Comparison of ENCODE assay signal across 11 cellular contexts in genomic region chr4:147825451-147826287, GRCh38.
DNase-seq lines count a peak whose midpoint lies in the region; ATAC-seq, FAIRE-seq and TF ChIP-seq lines count a peak whose summit lies in the region.
"Had no signal": no experiment of that assay in that cellular context is flagged by ENCODE, and none has a peak within 500 bp of the region (broad histone marks: within the 10 kb centered on the region; RNA-seq: fewer than 3 reads in every experiment).

No MANE protein-coding gene starts in this region.

- DNase-seq in HFFc6 (no peak), RWPE1 (ENCODE audit: low spot score) (no peak), foreskin keratinocyte (peak in 1 of 2 donors; percentile 41), sigmoid colon (no peak), RCC 7860 (ENCODE audit: low spot score) (no peak)
- DNase-seq: anterior cingulate cortex had no signal

- CTCF ChIA-PET in RWPE1 (lab: Yijun Ruan, JAX): no interaction called here

- H3K27ac Mint-ChIP-seq in HFFc6: peak overlapping the region; percentile 31; the same call in 1 of the 2 replicates
- H3K27ac Mint-ChIP-seq: IgD-negative memory B cell had no signal

- TF ChIP-seq CTCF in HFFc6 (IDR thresholded peaks at IDR 0.05) (no peak), RWPE1 (conservative IDR thresholded peaks at IDR 0.05; ENCODE audit: low read depth) (no peak), foreskin keratinocyte (conservative IDR thresholded peaks at IDR 0.05) (no peak), sigmoid colon (IDR thresholded peaks at IDR 0.05) (no peak)

- TF ChIP-seq POLR2A in sigmoid colon (IDR thresholded peaks at IDR 0.05): no peak

- WGBS in sigmoid colon, 2 donors: 52 to 74% methylated on average over 8 of the region's 8 CpGs

- H3K9me3 ChIP-seq in sigmoid colon: no peaks in the 10 kb centered on the region
- H3K9me3 ChIP-seq: Peyer's patch had no signal

- intact Hi-C loops in sigmoid colon (cut with DNase I): no loop called here

- no peak for FAIRE-seq in RCC 7860 (lab: Jason Lieb, UNC)

- peaks cover 39% of the 10 kb centered on the region for H3K36me3 Mint-ChIP-seq in HFFc6 (ENCODE audit: low read depth)

- POLR2A ChIA-PET in RWPE1 (lab: Yijun Ruan, JAX; ENCODE audit: low non-redundant PET): no interaction called here

- H3K27me3 Mint-ChIP-seq in HFFc6 (ENCODE audit: insufficient read depth): peaks cover 6% of the 10 kb centered on the region
- H3K27me3 Mint-ChIP-seq: IgD-negative memory B cell had no signal

- peaks cover 77% of the 10 kb centered on the region for H3K4me1 Mint-ChIP-seq in HFFc6 (ENCODE audit: low read depth)
- H3K4me1 Mint-ChIP-seq: IgD-negative memory B cell had no signal

- H3K27ac ChIP-seq in RWPE1 (peak overlapping the region; percentile 21; the same call in 1 of the 2 replicates), foreskin keratinocyte (peak overlapping the region; percentile 20), sigmoid colon (peak overlapping the region; percentile 72 to 96 (median 86))

- H3K9me3 Mint-ChIP-seq in HFFc6: no peaks in the 10 kb centered on the region
- H3K9me3 Mint-ChIP-seq: IgD-negative memory B cell had no signal

- no peak for TF ChIP-seq EP300 in sigmoid colon (IDR thresholded peaks at IDR 0.05)

- no peak overlapping the region for H3K4me3 Mint-ChIP-seq in HFFc6
- H3K4me3 Mint-ChIP-seq: IgD-negative memory B cell had no signal

- no peak overlapping the region for H3K4me3 ChIP-seq in sigmoid colon
- H3K4me3 ChIP-seq: Peyer's patch had no signal

- H3K36me3 ChIP-seq in sigmoid colon: peaks cover 0 to 15% (median 6%) of the 10 kb centered on the region in 4 donors

- H3K27me3 ChIP-seq in foreskin keratinocyte (no peaks in the 10 kb centered on the region), sigmoid colon (no peaks in the 10 kb centered on the region)
- H3K27me3 ChIP-seq: Peyer's patch had no signal

- ATAC-seq in foreskin keratinocyte (peak; percentile 5), HG03039 (IDR thresholded peaks at IDR 0.05; ENCODE audit: unreplicated experiment) (no peak), GM18909 (IDR thresholded peaks at IDR 0.05; ENCODE audit: poor library complexity, unreplicated experiment) (no peak), HG03025 (IDR thresholded peaks at IDR 0.05; ENCODE audit: low FRiP score, unreplicated experiment) (no peak)

- H3K4me1 ChIP-seq in foreskin keratinocyte (peaks cover 57% of the 10 kb centered on the region), sigmoid colon (peaks cover 2 to 94% (median 89%) of the 10 kb centered on the region in 4 donors)

Comparison
In these comparisons a context has a peak if more than half of its experiments do, and no peak if none do; other contexts are left out.
1. H3K27ac ChIP-seq: peak in every context shown above with its lines; median percentile 86 in sigmoid colon; 21 in RWPE1; 20 in foreskin keratinocyte.